8 cellular contexts compared by ENCODE assay signal in the genomic region with DNA sequence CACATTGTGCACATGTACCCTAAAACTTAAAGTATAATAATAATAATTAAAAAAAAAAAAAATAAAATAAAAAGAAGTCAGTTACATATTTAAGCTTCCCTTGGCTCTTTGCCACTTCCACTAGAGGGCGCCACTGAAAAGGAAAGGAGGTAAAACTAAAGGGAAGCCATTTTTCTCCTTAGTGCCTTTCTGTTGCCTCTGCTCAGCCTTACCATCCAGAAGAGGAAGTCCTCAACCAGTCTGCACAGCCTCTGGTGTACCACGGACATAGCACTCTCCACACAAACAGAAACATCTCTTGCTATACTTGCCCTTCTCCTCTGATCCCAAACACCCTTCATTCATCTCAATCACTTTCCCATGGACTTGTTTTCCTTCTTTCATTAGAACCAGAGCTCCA.
DNase-seq lines count a peak whose midpoint lies in the region; ATAC-seq, FAIRE-seq and TF ChIP-seq lines count a peak whose summit lies in the region.

No MANE protein-coding gene starts in this region.

- POLR2A ChIA-PET in A673 (lab: Charles Lee; ENCODE audit: low non-redundant PET) = no interaction called here
- POLR2A ChIA-PET in activated CD4-positive, alpha-beta memory T cell treated with anti-CD3 and anti-CD28 coated beads, Interleukin-2, amount 10 ng/mL, durations not matched to agents 7 days and 5 days (lab: Charles Lee) = no interaction called here

- H3K36me3 Mint-ChIP-seq in activated CD4-positive, alpha-beta memory T cell treated with anti-CD3 and anti-CD28 coated beads, Interleukin-2, amount 10 ng/mL, durations not matched to agents 7 days and 5 days (ENCODE audit: low read depth) = no peaks in the 10 kb centered on the region
- H3K36me3 Mint-ChIP-seq in endodermal cell (ENCODE audit: low read depth) (no peaks in the 10 kb centered on the region), natural killer cell (no peaks in the 10 kb centered on the region)

- no peak overlapping the region for H3K4me3 ChIP-seq in A673 (ENCODE audit: low read depth, low read length, poor library complexity, severe bottlenecking)
- H3K4me3 ChIP-seq in endodermal cell (ENCODE audit: low read length) = no peak overlapping the region
- no peak overlapping the region for H3K4me3 ChIP-seq in testis

- peak; percentile 65 for TF ChIP-seq CTCF in A673 (conservative IDR thresholded peaks at IDR 0.05; ENCODE audit: low read depth, low read length)
- TF ChIP-seq CTCF in endodermal cell (conservative IDR thresholded peaks at IDR 0.05) = peak; percentile 86
- peak; percentile 73 for TF ChIP-seq CTCF in natural killer cell (IDR thresholded peaks at IDR 0.05)
- TF ChIP-seq CTCF in testis (IDR thresholded peaks at IDR 0.05) = peak in 2 of 3 experiments; percentile 40 to 65

- no peaks in the 10 kb centered on the region for H3K27me3 Mint-ChIP-seq in activated CD4-positive, alpha-beta memory T cell treated with anti-CD3 and anti-CD28 coated beads, Interleukin-2, amount 10 ng/mL, durations not matched to agents 7 days and 5 days
- H3K27me3 Mint-ChIP-seq in endodermal cell (ENCODE audit: insufficient read depth) = no peaks in the 10 kb centered on the region
- H3K27me3 Mint-ChIP-seq in natural killer cell (ENCODE audit: low read depth in 2 of 2) = no peaks in the 10 kb centered on the region

- peak; percentile 80 for FAIRE-seq in GM18507 (lab: Jason Lieb, UNC)

- intact Hi-C loops in A673 (cut with micrococcal nuclease; ENCODE audit: unreplicated experiment) = loop anchor here (5.0 kb wide), 3 partner anchors 111 to 299 kb away; partner anchors contain the start of gene NUDT4
- intact Hi-C loops in natural killer cell (cut with micrococcal nuclease) = loop anchor here (2.0 kb wide), 1 partner anchor 299 kb away; no protein-coding TSS in a partner anchor
- intact Hi-C loops in testis (cut with DNase I; ENCODE audit: low total_unique reads) = no loop called here

- DNase-seq in A673 (ENCODE audit: low spot score) (peak; percentile 79), GM18507 (ENCODE audit: extremely low spot score, insufficient read length, low read depth) (peak; percentile 12), NCI-H2029 treated with DMSO at 0.1 percent for 48 hours (lab: John Stamatoyannopoulos, UW) (peak; percentile 27), endodermal cell (peak; percentile 88), natural killer cell (peak; percentile 23), testis (peak; percentile 81), GM03348 (ENCODE audit: low spot score) (no peak)
- peak; percentile 63 for DNase-seq in activated CD4-positive, alpha-beta memory T cell treated with anti-CD3 and anti-CD28 coated beads, Interleukin-2, amount 10 ng/mL, durations not matched to agents 7 days and 5 days

- H3K27me3 ChIP-seq in A673 (replicated peaks; ENCODE audit: insufficient read depth, low read depth, low read length, poor library complexity) (no peaks in the 10 kb centered on the region), endodermal cell (ENCODE audit: control insufficient read depth, insufficient read depth, low read length, poor library complexity, severe bottlenecking) (no peaks in the 10 kb centered on the region), testis (no peaks in the 10 kb centered on the region)

- no peak overlapping the region for H3K27ac Mint-ChIP-seq in activated CD4-positive, alpha-beta memory T cell treated with anti-CD3 and anti-CD28 coated beads, Interleukin-2, amount 10 ng/mL, durations not matched to agents 7 days and 5 days
- H3K27ac Mint-ChIP-seq in endodermal cell = no peak overlapping the region
- peak overlapping the region in 1 of 2 donors; percentile 2 for H3K27ac Mint-ChIP-seq in natural killer cell

- TF ChIP-seq POLR2A in testis (IDR thresholded peaks at IDR 0.05) = no peak

- H3K4me3 Mint-ChIP-seq in activated CD4-positive, alpha-beta memory T cell treated with anti-CD3 and anti-CD28 coated beads, Interleukin-2, amount 10 ng/mL, durations not matched to agents 7 days and 5 days = no peak overlapping the region
- H3K4me3 Mint-ChIP-seq in endodermal cell = no peak overlapping the region
- no peak overlapping the region for H3K4me3 Mint-ChIP-seq in natural killer cell

- H3K36me3 ChIP-seq in A673 (ENCODE audit: insufficient read depth, low read length, poor library complexity, severe bottlenecking) = no peaks in the 10 kb centered on the region
- H3K36me3 ChIP-seq in endodermal cell (ENCODE audit: control insufficient read depth, insufficient read depth, low read length) = no peaks in the 10 kb centered on the region
- H3K36me3 ChIP-seq in testis (ENCODE audit: low read depth, missing control alignments) = no peaks in the 10 kb centered on the region

- H3K27ac ChIP-seq in A673 (ENCODE audit: low read depth, low read length, poor library complexity, severe bottlenecking) = no peak overlapping the region
- H3K27ac ChIP-seq in endodermal cell (ENCODE audit: low read depth, low read length) = no peak overlapping the region
- H3K27ac ChIP-seq in testis = no peak overlapping the region

- peaks cover 11% of the 10 kb centered on the region for H3K4me1 Mint-ChIP-seq in activated CD4-positive, alpha-beta memory T cell treated with anti-CD3 and anti-CD28 coated beads, Interleukin-2, amount 10 ng/mL, durations not matched to agents 7 days and 5 days
- H3K4me1 Mint-ChIP-seq in endodermal cell (peaks cover 37% of the 10 kb centered on the region), natural killer cell (peaks cover 7 to 13% of the 10 kb centered on the region in 2 donors)

- 57% methylated on average over 2 of the region's 2 CpGs; no CpG with 5 or more reads in 1 of the 2 experiments for WGBS in endodermal cell (ENCODE audit: insufficient coverage in 1 of 2, insufficient read length in 1 of 2), 2 experiments
- 66 to 81% methylated on average over 2 of the region's 2 CpGs for WGBS in testis, 2 donors

- CTCF ChIA-PET in A673 (lab: Charles Lee) = interaction anchor here (0.6 kb wide), 1 partner anchor 10 kb away, joined by 3 read pairs; no protein-coding TSS in a partner anchor
- CTCF ChIA-PET in activated CD4-positive, alpha-beta memory T cell treated with anti-CD3 and anti-CD28 coated beads, Interleukin-2, amount 10 ng/mL, durations not matched to agents 7 days and 5 days (lab: Charles Lee) = interaction anchor here (0.9 to 2.7 kb wide), 17 partner anchors 12 to 1004 kb away, joined by 3 to 17 read pairs (median 4); partner anchors contain the start of gene EEA1

- no peaks in the 10 kb centered on the region for H3K9me3 Mint-ChIP-seq in activated CD4-positive, alpha-beta memory T cell treated with anti-CD3 and anti-CD28 coated beads, Interleukin-2, amount 10 ng/mL, durations not matched to agents 7 days and 5 days
- H3K9me3 Mint-ChIP-seq in endodermal cell = no peaks in the 10 kb centered on the region
- H3K9me3 Mint-ChIP-seq in natural killer cell = no peaks in the 10 kb centered on the region

- peak; percentile 80 to 90 (median 84) for ATAC-seq in natural killer cell

- H3K9ac ChIP-seq in endodermal cell (ENCODE audit: extremely low read depth, low read length, poor library complexity, severe bottlenecking) = no peak overlapping the region

- H3K4me1 ChIP-seq in A673 (ENCODE audit: insufficient read depth, low read length, poor library complexity, severe bottlenecking) = peaks cover 23% of the 10 kb centered on the region
- H3K4me1 ChIP-seq in endodermal cell (ENCODE audit: control insufficient read depth, insufficient read depth, low read length) = peaks cover 2% of the 10 kb centered on the region
- no peaks in the 10 kb centered on the region for H3K4me1 ChIP-seq in testis

- BruUV-seq in A673 (replicated peaks; lab: Mats Ljungman, UMichigan) = no TSS peak

- H3K9me3 ChIP-seq in A673 (ENCODE audit: low read depth, low read length, poor library complexity, severe bottlenecking) = no peaks in the 10 kb centered on the region
- H3K9me3 ChIP-seq in endodermal cell (ENCODE audit: control insufficient read depth, low read length) = no peaks in the 10 kb centered on the region
- H3K9me3 ChIP-seq in testis = no peaks in the 10 kb centered on the region
